Comparison of ENCODE assay signal across 21 cellular contexts in genomic region chr3:119457260-119457659, GRCh38. TPM values are rescaled to one million over a fixed set of nuclear protein-coding genes. Genes with fewer than 3 reads are reported as not detected.
DNase-seq lines count a peak whose midpoint lies in the region; TF ChIP-seq lines count a peak whose summit lies in the region.
"Had no signal": no experiment of that assay in that cellular context is flagged by ENCODE, and none has a peak within 500 bp of the region (broad histone marks: within the 10 kb centered on the region; RNA-seq: fewer than 3 reads in every experiment).

No MANE protein-coding gene starts in this region.

- H3K36me3 Mint-ChIP-seq in neural progenitor cell, result peaks cover 24% of the 10 kb centered on the region

- H2AFZ ChIP-seq in neural progenitor cell (replicated peaks), result no peak overlapping the region

- H4K20me1 ChIP-seq in neural progenitor cell (ENCODE audit: low read depth), result no peaks in the 10 kb centered on the region

- H3K9me3 ChIP-seq in neural progenitor cell (ENCODE audit: low read depth), result no peaks in the 10 kb centered on the region
- H3K9me3 ChIP-seq: thoracic aorta had no signal

- H3K9me3 Mint-ChIP-seq in neural progenitor cell, result no peaks in the 10 kb centered on the region
- H3K9me3 Mint-ChIP-seq: CD4-positive, CD25-positive, alpha-beta regulatory T cell had no signal

- no peak overlapping the region for H3K4me3 ChIP-seq in neural progenitor cell
- H3K4me3 ChIP-seq: dorsolateral prefrontal cortex, thoracic aorta had no signal

- peaks cover 10% of the 10 kb centered on the region for H3K4me1 Mint-ChIP-seq in neural progenitor cell

- no peak overlapping the region for H3K4me3 Mint-ChIP-seq in neural progenitor cell

- no peak overlapping the region for H3K9ac ChIP-seq in neural progenitor cell

- TF ChIP-seq CTCF in neural progenitor cell (IDR thresholded peaks at IDR 0.05), result no peak

- H3K36me3 ChIP-seq in neural progenitor cell, result peaks cover 26% of the 10 kb centered on the region

- no peaks in the 10 kb centered on the region for H3F3A ChIP-seq in neural progenitor cell (ENCODE audit: low read depth)

- no peak overlapping the region for H3K27ac ChIP-seq in neural progenitor cell
- H3K27ac ChIP-seq: thoracic aorta had no signal

- H3K4me2 ChIP-seq in neural progenitor cell, result no peak overlapping the region

- peaks cover 35% of the 10 kb centered on the region for H3K79me2 ChIP-seq in neural progenitor cell (ENCODE audit: low read depth)

- DNase-seq in AML-193 (lab: John Stamatoyannopoulos, UW) (peak; percentile 69), NOMO-1 treated with DMSO at 0.1 percent for 48 hours (lab: John Stamatoyannopoulos, UW; ENCODE audit: unreplicated experiment) (peak; percentile 88), globus pallidus (ENCODE audit: low spot score) (peak; percentile 7), neural progenitor cell (ENCODE audit: low spot score) (no peak), glomerular visceral epithelial cell (ENCODE audit: extremely low spot score) (no peak), NCI-H2196 (lab: John Stamatoyannopoulos, UW; ENCODE audit: unreplicated experiment) (no peak)
- DNase-seq: ACHN; activated CD4-positive, alpha-beta T cell treated with anti-CD3 and anti-CD28 coated beads, Interleukin-2, amount 50 U/mL, for 1 hour; activated CD8-positive, alpha-beta memory T cell treated with anti-CD3 and anti-CD28 coated beads, Interleukin-2, amount 50 U/mL, for 4 hours; activated effector memory CD4-positive, alpha-beta T cell treated with Interleukin-2 at 50 U/mL for 16 hours; CD4-positive, CD25-positive, alpha-beta regulatory T cell; DMS 273 treated with DMSO at 0.1 percent for 48 hours; dorsolateral prefrontal cortex; glutamatergic neuron; NCI-H2029 treated with DMSO at 0.1 percent for 48 hours; NCI-H446 treated with DMSO at 0.1 percent for 48 hours; nucleus accumbens; retina; SHP77; stimulated activated CD4-positive, alpha-beta T cell treated with anti-CD3 and anti-CD28 coated beads, Interleukin-15, amount 100 ng/mL, for 24 hours had no signal

- peaks cover 5% of the 10 kb centered on the region for H3K4me1 ChIP-seq in neural progenitor cell

- H3K27me3 Mint-ChIP-seq in neural progenitor cell (ENCODE audit: insufficient read depth, low read depth), result no peaks in the 10 kb centered on the region
- H3K27me3 Mint-ChIP-seq: CD4-positive, CD25-positive, alpha-beta regulatory T cell had no signal

- H3K27me3 ChIP-seq in neural progenitor cell, result no peaks in the 10 kb centered on the region
- H3K27me3 ChIP-seq: dorsolateral prefrontal cortex had no signal

- no peak overlapping the region for H3K27ac Mint-ChIP-seq in neural progenitor cell

RNA-seq across cellular contexts. Expression of gene TMEM39A, which starts 6.2 kb away (rescaled TPM):
- total RNA-seq in neural progenitor cell (ENCODE audit: low replicate concordance), result 41.2 and 43.0 TPM in 2 replicates

RNA-seq across cellular contexts. Expression of gene POGLUT1, which starts 11.5 kb away (rescaled TPM):
- total RNA-seq in neural progenitor cell (ENCODE audit: low replicate concordance), result 19.7 and 20.1 TPM in 2 replicates

RNA-seq across cellular contexts. Expression of gene TIMMDC1, which starts 41.1 kb away (rescaled TPM):
- total RNA-seq in neural progenitor cell (ENCODE audit: low replicate concordance), result 66.0 and 91.7 TPM in 2 replicates

Comparison
In these comparisons a context has a peak if more than half of its experiments do, and no peak if none do; other contexts are left out.
1. DNase-seq: peak in AML-193 (2 of 2), NOMO-1 treated with DMSO at 0.1 percent for 48 hours (single experiment) and globus pallidus (single experiment); none in neural progenitor cell (single experiment), glomerular visceral epithelial cell (single experiment) and NCI-H2196 (single experiment).